8 cellular contexts compared by ENCODE assay signal in the genomic region with DNA sequence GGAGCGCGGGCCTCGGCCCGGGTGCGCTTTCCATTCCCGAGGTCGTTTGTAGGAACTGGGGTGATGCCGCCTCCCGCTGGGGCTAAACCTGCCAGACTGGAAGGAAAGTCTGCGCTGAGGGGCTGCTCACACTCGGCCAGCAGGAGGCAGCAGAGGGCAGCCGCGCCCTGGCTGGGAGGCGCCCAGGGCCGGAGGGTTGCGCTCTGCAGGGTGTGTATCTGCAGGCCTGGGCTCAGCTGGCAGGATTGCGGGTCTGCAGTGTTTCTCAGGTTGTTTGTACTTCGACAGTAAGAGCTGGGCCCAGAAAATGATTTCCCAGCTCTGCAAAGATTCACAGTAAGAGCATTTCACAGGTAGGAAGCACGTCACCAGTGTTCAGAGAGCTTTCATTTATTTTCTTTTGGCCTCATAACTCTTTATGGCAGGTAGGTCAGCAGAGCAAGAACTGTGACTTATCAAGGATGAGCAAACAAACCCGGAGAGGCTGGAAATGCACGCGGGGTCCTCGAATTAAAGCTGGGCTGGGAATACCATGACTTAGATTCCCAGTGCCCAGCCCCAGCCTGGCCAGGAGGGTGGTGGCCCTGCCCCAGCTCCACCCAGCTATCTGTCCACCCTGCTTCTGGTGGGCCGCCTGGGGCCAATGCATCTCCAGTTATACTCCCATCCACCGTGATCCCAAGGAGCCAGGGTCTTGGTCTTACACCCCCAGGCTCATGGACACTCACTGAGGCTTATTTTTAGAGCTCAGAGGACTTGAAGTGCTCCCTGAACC. TPM values are rescaled to one million over a fixed set of nuclear protein-coding genes. Genes with fewer than 3 reads are reported as not detected.
DNase-seq lines count a peak whose midpoint lies in the region; ATAC-seq and TF ChIP-seq lines count a peak whose summit lies in the region.

No MANE protein-coding gene starts in this region.

- no TSS peak for BruUV-seq in A673 (replicated peaks; lab: Mats Ljungman, UMichigan)

- CTCF ChIA-PET in A673 (lab: Charles Lee) = interaction anchor here (1.1 to 1.7 kb wide), 3 partner anchors 11 to 137 kb away, joined by 3 to 27 read pairs (median 4); no protein-coding TSS in a partner anchor

- POLR2A ChIA-PET in A673 (lab: Charles Lee; ENCODE audit: low non-redundant PET) = no interaction called here

- intact Hi-C loops in A673 (cut with micrococcal nuclease; ENCODE audit: unreplicated experiment) = loop anchor here (1.0 to 5.0 kb wide), 2 partner anchors 138 to 257 kb away; no protein-coding TSS in a partner anchor

- H3K36me3 ChIP-seq in A673 (ENCODE audit: insufficient read depth, low read length, poor library complexity, severe bottlenecking) = no peaks in the 10 kb centered on the region
- H3K36me3 ChIP-seq in RWPE2 (ENCODE audit: low read depth) = no peaks in the 10 kb centered on the region

- H3K4me3 ChIP-seq in A673 (ENCODE audit: low read depth, low read length, poor library complexity, severe bottlenecking) (no peak overlapping the region), RWPE2 (ENCODE audit: severe bottlenecking) (no peak overlapping the region)

- peak; percentile 80 for DNase-seq in A673 (ENCODE audit: low spot score)
- DNase-seq in RWPE2 (ENCODE audit: low spot score) = no peak
- peak; percentile 92 for DNase-seq in activated effector memory CD4-positive, alpha-beta T cell treated with anti-CD3 and anti-CD28 coated beads, Interleukin-2, amount 50 U/mL, for 16 hours
- peak; percentile 78 for DNase-seq in germinal center (ENCODE audit: low spot score)
- peak; percentile 37 for DNase-seq in pons (ENCODE audit: low spot score)
- peak; percentile 82 for DNase-seq in ureter (ENCODE audit: low spot score)

- H3K4me1 ChIP-seq in A673 (ENCODE audit: insufficient read depth, low read length, poor library complexity, severe bottlenecking) (no peaks in the 10 kb centered on the region), RWPE2 (ENCODE audit: insufficient read depth, poor library complexity, severe bottlenecking) (peaks cover 10% of the 10 kb centered on the region)

- TF ChIP-seq CTCF in A673 (conservative IDR thresholded peaks at IDR 0.05; ENCODE audit: low read depth, low read length) (peak; percentile 96), RWPE2 (IDR thresholded peaks at IDR 0.05; ENCODE audit: poor library complexity, severe bottlenecking) (peak; percentile 83)

- H3K27me3 ChIP-seq in A673 (replicated peaks; ENCODE audit: insufficient read depth, low read depth, low read length, poor library complexity) (no peaks in the 10 kb centered on the region), RWPE2 (ENCODE audit: insufficient read depth, poor library complexity, severe bottlenecking) (no peaks in the 10 kb centered on the region)

- no peak overlapping the region for H3K27ac ChIP-seq in A673 (ENCODE audit: low read depth, low read length, poor library complexity, severe bottlenecking)
- no peak overlapping the region for H3K27ac ChIP-seq in RWPE2 (ENCODE audit: poor library complexity, severe bottlenecking)

- H3K9me3 ChIP-seq in A673 (ENCODE audit: low read depth, low read length, poor library complexity, severe bottlenecking) (no peaks in the 10 kb centered on the region), RWPE2 (ENCODE audit: severe bottlenecking) (no peaks in the 10 kb centered on the region)

- ATAC-seq in GM18873 (IDR thresholded peaks at IDR 0.05; ENCODE audit: low FRiP score, unreplicated experiment) (peak; percentile 87), HG03108 (IDR thresholded peaks at IDR 0.05; ENCODE audit: unreplicated experiment) (peak; percentile 93), RWPE2 (ENCODE audit: low read depth) (peak; percentile 59)

RNA-seq across cellular contexts. Expression of a gene that starts 15.2 kb away (rescaled TPM):
- total RNA-seq in A673 (2021) (48.4 and 49.1 TPM in 2 replicates), ureter (47.0 TPM)
